ENCODE assay signal across 14 cellular contexts in the genomic region with DNA sequence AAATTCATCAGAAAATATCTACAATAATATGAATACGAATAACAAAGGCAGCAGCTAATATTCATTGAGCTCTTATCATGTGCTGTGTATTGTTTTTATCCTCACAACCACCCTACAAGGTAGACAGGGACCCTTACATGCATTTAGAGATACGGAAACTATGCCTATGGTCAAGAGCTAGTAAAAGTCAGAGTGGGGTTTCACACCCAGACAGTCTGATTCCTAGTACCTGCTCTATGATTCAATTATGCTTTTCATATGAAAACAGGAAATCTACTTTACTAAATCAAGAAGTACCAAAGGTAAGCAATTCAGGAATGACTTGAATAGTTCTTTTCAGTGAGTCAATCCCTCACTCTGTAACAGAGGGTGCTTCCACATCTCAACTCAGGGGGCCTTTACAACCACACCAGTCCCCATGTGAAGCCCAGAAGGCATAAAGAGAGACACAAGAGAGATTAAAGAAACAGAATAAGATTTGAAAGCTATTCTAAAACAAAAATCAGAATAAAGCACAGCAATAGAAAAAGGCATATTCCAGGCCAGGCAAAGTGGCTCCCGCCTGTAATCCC.
DNase-seq lines count a peak whose midpoint lies in the region; ATAC-seq and TF ChIP-seq lines count a peak whose summit lies in the region.
"Had no signal": no experiment of that assay in that cellular context is flagged by ENCODE, and none has a peak within 500 bp of the region (broad histone marks: within the 10 kb centered on the region; RNA-seq: fewer than 3 reads in every experiment).

No MANE protein-coding gene starts in this region.

- CTCF ChIA-PET in activated CD8-positive, alpha-beta T cell treated with anti-CD3 and anti-CD28 coated beads for 36 hours (lab: Charles Lee) = interaction anchor here (1.5 kb wide), 2 partner anchors 151 to 1063 kb away, joined by 3 to 4 read pairs; no protein-coding TSS in a partner anchor
- CTCF ChIA-PET in activated CD8-positive, alpha-beta T cell treated with anti-CD3 and anti-CD28 coated beads, Interleukin-2, amount 10 ng/mL, durations not matched to agents 7 days and 5 days (lab: Charles Lee) = interaction anchor here (1.1 kb wide), 1 partner anchor 13 kb away, joined by 4 read pairs; no protein-coding TSS in a partner anchor

- TF ChIP-seq CTCF in activated CD8-positive, alpha-beta T cell treated with anti-CD3 and anti-CD28 coated beads for 36 hours (IDR thresholded peaks at IDR 0.05) = no peak

- peaks cover 51% of the 10 kb centered on the region for H3K4me1 Mint-ChIP-seq in activated CD8-positive, alpha-beta T cell treated with anti-CD3 and anti-CD28 coated beads for 36 hours (ENCODE audit: low read depth)
- peaks cover 28% of the 10 kb centered on the region for H3K4me1 Mint-ChIP-seq in activated CD8-positive, alpha-beta T cell treated with anti-CD3 and anti-CD28 coated beads, Interleukin-2, amount 10 ng/mL, durations not matched to agents 7 days and 5 days (ENCODE audit: low read depth)
- peaks cover 35 to 50% of the 10 kb centered on the region in 2 donors for H3K4me1 Mint-ChIP-seq in natural killer cell treated with Interleukin-12 subunit alpha and Interleukin-12 subunit beta and Interleukin-15 and Interleukin-18, amount 100 ng/mL, for 72 hours (ENCODE audit: low read depth in 2 of 2)

- intact Hi-C loops in activated CD8-positive, alpha-beta T cell treated with anti-CD3 and anti-CD28 coated beads for 36 hours (cut with micrococcal nuclease) = loop anchor here (1.0 to 5.0 kb wide), 2 partner anchors 117 to 134 kb away; no protein-coding TSS in a partner anchor

- H3K36me3 Mint-ChIP-seq in activated CD8-positive, alpha-beta T cell treated with anti-CD3 and anti-CD28 coated beads for 36 hours (ENCODE audit: low read depth) = peaks cover 7% of the 10 kb centered on the region
- H3K36me3 Mint-ChIP-seq in activated CD8-positive, alpha-beta T cell treated with anti-CD3 and anti-CD28 coated beads, Interleukin-2, amount 10 ng/mL, durations not matched to agents 7 days and 5 days (ENCODE audit: low read depth) = no peaks in the 10 kb centered on the region
- H3K36me3 Mint-ChIP-seq in activated naive CD4-positive, alpha-beta T cell treated with anti-CD3 and anti-CD28 coated beads, Interleukin-2, amount 50 U/mL, for 72 hours = peaks cover 6 to 11% of the 10 kb centered on the region in 2 donors
- no peaks in the 10 kb centered on the region for H3K36me3 Mint-ChIP-seq in natural killer cell treated with Interleukin-12 subunit alpha and Interleukin-12 subunit beta and Interleukin-15 and Interleukin-18, amount 100 ng/mL, for 72 hours

- DNase-seq in activated CD8-positive, alpha-beta T cell treated with anti-CD3 and anti-CD28 coated beads for 36 hours = peak; percentile 47
- DNase-seq in activated CD8-positive, alpha-beta T cell treated with anti-CD3 and anti-CD28 coated beads, Interleukin-2, amount 10 ng/mL, durations not matched to agents 7 days and 5 days = no peak
- peak in 1 of 2 donors; percentile 16 for DNase-seq in activated naive CD4-positive, alpha-beta T cell treated with anti-CD3 and anti-CD28 coated beads, Interleukin-2, amount 50 U/mL, for 72 hours (ENCODE audit: low spot score in 2 of 2)
- DNase-seq in natural killer cell treated with Interleukin-12 subunit alpha and Interleukin-12 subunit beta and Interleukin-15 and Interleukin-18, amount 100 ng/mL, for 72 hours (ENCODE audit: low spot score) = no peak
- no peak for DNase-seq in cerebellum (ENCODE audit: low spot score)
- DNase-seq: KG1, NCI-H146, NCI-H510A treated with DMSO at 0.1 percent for 48 hours, nephron progenitor cell, RPMI8226 had no signal

- H3K4me3 Mint-ChIP-seq in activated CD8-positive, alpha-beta T cell treated with anti-CD3 and anti-CD28 coated beads for 36 hours = peak overlapping the region; percentile 18
- H3K4me3 Mint-ChIP-seq in activated CD8-positive, alpha-beta T cell treated with anti-CD3 and anti-CD28 coated beads, Interleukin-2, amount 10 ng/mL, durations not matched to agents 7 days and 5 days = no peak overlapping the region
- peak overlapping the region; percentile 67 for H3K4me3 Mint-ChIP-seq in natural killer cell treated with Interleukin-12 subunit alpha and Interleukin-12 subunit beta and Interleukin-15 and Interleukin-18, amount 100 ng/mL, for 72 hours
- H3K4me3 Mint-ChIP-seq: nephron progenitor cell had no signal

- H3K27me3 Mint-ChIP-seq in activated CD8-positive, alpha-beta T cell treated with anti-CD3 and anti-CD28 coated beads for 36 hours = no peaks in the 10 kb centered on the region
- no peaks in the 10 kb centered on the region for H3K27me3 Mint-ChIP-seq in activated CD8-positive, alpha-beta T cell treated with anti-CD3 and anti-CD28 coated beads, Interleukin-2, amount 10 ng/mL, durations not matched to agents 7 days and 5 days (ENCODE audit: low read depth)
- H3K27me3 Mint-ChIP-seq in natural killer cell treated with Interleukin-12 subunit alpha and Interleukin-12 subunit beta and Interleukin-15 and Interleukin-18, amount 100 ng/mL, for 72 hours = no peaks in the 10 kb centered on the region

- peak; percentile 95 for ATAC-seq in activated CD8-positive, alpha-beta T cell treated with anti-CD3 and anti-CD28 coated beads for 36 hours
- no peak for ATAC-seq in activated CD8-positive, alpha-beta T cell treated with anti-CD3 and anti-CD28 coated beads, Interleukin-2, amount 10 ng/mL, durations not matched to agents 7 days and 5 days
- peak; percentile 40 for ATAC-seq in HG02870 (IDR thresholded peaks at IDR 0.05; ENCODE audit: unreplicated experiment)
- peak; percentile 94 to 98 for ATAC-seq in activated naive CD4-positive, alpha-beta T cell treated with anti-CD3 and anti-CD28 coated beads, Interleukin-2, amount 50 U/mL, for 72 hours
- peak; percentile 65 to 94 for ATAC-seq in natural killer cell treated with Interleukin-12 subunit alpha and Interleukin-12 subunit beta and Interleukin-15 and Interleukin-18, amount 100 ng/mL, for 72 hours
- ATAC-seq in HG02840 (IDR thresholded peaks at IDR 0.05; ENCODE audit: low FRiP score, unreplicated experiment) = no peak
- ATAC-seq in HG03039 (IDR thresholded peaks at IDR 0.05; ENCODE audit: unreplicated experiment) = no peak
- ATAC-seq: left lobe of liver had no signal

- H3K27ac Mint-ChIP-seq in activated CD8-positive, alpha-beta T cell treated with anti-CD3 and anti-CD28 coated beads for 36 hours = peak overlapping the region; percentile 86
- no peak overlapping the region for H3K27ac Mint-ChIP-seq in activated CD8-positive, alpha-beta T cell treated with anti-CD3 and anti-CD28 coated beads, Interleukin-2, amount 10 ng/mL, durations not matched to agents 7 days and 5 days
- H3K27ac Mint-ChIP-seq in activated naive CD4-positive, alpha-beta T cell treated with anti-CD3 and anti-CD28 coated beads, Interleukin-2, amount 50 U/mL, for 72 hours = peak overlapping the region; percentile 50 to 83
- H3K27ac Mint-ChIP-seq in natural killer cell treated with Interleukin-12 subunit alpha and Interleukin-12 subunit beta and Interleukin-15 and Interleukin-18, amount 100 ng/mL, for 72 hours = peak overlapping the region; percentile 79 to 84

- POLR2A ChIA-PET in activated CD8-positive, alpha-beta T cell treated with anti-CD3 and anti-CD28 coated beads for 36 hours (lab: Charles Lee) = interaction anchor here (0.8 to 1.2 kb wide), 3 partner anchors 8 to 31 kb away, joined by 3 to 4 read pairs (median 3); no protein-coding TSS in a partner anchor
- POLR2A ChIA-PET in activated CD8-positive, alpha-beta T cell treated with anti-CD3 and anti-CD28 coated beads, Interleukin-2, amount 10 ng/mL, durations not matched to agents 7 days and 5 days (lab: Charles Lee) = no interaction called here

- H3K9me3 Mint-ChIP-seq in activated CD8-positive, alpha-beta T cell treated with anti-CD3 and anti-CD28 coated beads for 36 hours = no peaks in the 10 kb centered on the region
- H3K9me3 Mint-ChIP-seq in activated CD8-positive, alpha-beta T cell treated with anti-CD3 and anti-CD28 coated beads, Interleukin-2, amount 10 ng/mL, durations not matched to agents 7 days and 5 days (ENCODE audit: insufficient read depth) = no peaks in the 10 kb centered on the region
- H3K9me3 Mint-ChIP-seq in activated naive CD4-positive, alpha-beta T cell treated with anti-CD3 and anti-CD28 coated beads, Interleukin-2, amount 50 U/mL, for 72 hours = peaks cover 0 to 7% of the 10 kb centered on the region in 2 donors
- no peaks in the 10 kb centered on the region for H3K9me3 Mint-ChIP-seq in natural killer cell treated with Interleukin-12 subunit alpha and Interleukin-12 subunit beta and Interleukin-15 and Interleukin-18, amount 100 ng/mL, for 72 hours
- H3K9me3 Mint-ChIP-seq: nephron progenitor cell had no signal

Comparison
In these comparisons a context has a peak if more than half of its experiments do, and no peak if none do; other contexts are left out.
1. ATAC-seq: peak in activated CD8-positive, alpha-beta T cell treated with anti-CD3 and anti-CD28 coated beads for 36 hours (single experiment), HG02870 (single experiment), activated naive CD4-positive, alpha-beta T cell treated with anti-CD3 and anti-CD28 coated beads, Interleukin-2, amount 50 U/mL, for 72 hours (2 of 2) and natural killer cell treated with Interleukin-12 subunit alpha and Interleukin-12 subunit beta and Interleukin-15 and Interleukin-18, amount 100 ng/mL, for 72 hours (2 of 2); none in activated CD8-positive, alpha-beta T cell treated with anti-CD3 and anti-CD28 coated beads, Interleukin-2, amount 10 ng/mL, durations not matched to agents 7 days and 5 days (single experiment), HG02840 (single experiment) and HG03039 (single experiment).